ENCODE assay signal across 12 cellular contexts in the genomic region with DNA sequence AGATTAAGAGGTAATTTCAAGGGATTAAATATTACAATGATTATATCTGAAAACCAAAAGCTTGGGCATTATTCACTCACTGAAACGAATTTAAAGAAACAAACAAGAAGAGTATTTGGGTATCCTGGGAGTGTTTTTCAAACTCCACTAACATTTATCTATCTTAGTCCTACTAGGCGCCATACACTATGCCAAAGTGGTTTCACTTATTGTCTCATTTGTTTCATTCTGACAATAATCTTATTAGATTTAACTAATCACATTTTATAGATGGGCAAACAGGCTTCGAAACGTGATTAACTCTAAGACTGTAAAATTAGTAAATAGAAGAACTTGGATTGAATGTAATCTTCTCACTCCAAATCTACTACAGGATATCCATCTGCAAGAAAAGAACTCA. TPM values are rescaled to one million over a fixed set of nuclear protein-coding genes. Genes with fewer than 3 reads are reported as not detected.
DNase-seq lines count a peak whose midpoint lies in the region; ATAC-seq and TF ChIP-seq lines count a peak whose summit lies in the region.
"Had no signal": no experiment of that assay in that cellular context is flagged by ENCODE, and none has a peak within 500 bp of the region (broad histone marks: within the 10 kb centered on the region; RNA-seq: fewer than 3 reads in every experiment).

No MANE protein-coding gene starts in this region.

- H3K9me3 Mint-ChIP-seq in activated naive CD4-positive, alpha-beta T cell treated with anti-CD3 and anti-CD28 coated beads for 36 hours = peaks cover 2% of the 10 kb centered on the region
- peaks cover 2% of the 10 kb centered on the region for H3K9me3 Mint-ChIP-seq in activated naive CD8-positive, alpha-beta T cell treated with anti-CD3 and anti-CD28 coated beads for 36 hours
- H3K9me3 Mint-ChIP-seq in osteocyte (ENCODE audit: unreplicated experiment) = no peaks in the 10 kb centered on the region

- no peak for TF ChIP-seq CTCF in osteocyte (IDR thresholded peaks at IDR 0.05)

- H3K4me1 Mint-ChIP-seq in activated naive CD4-positive, alpha-beta T cell treated with anti-CD3 and anti-CD28 coated beads for 36 hours (ENCODE audit: low read depth) = peaks cover 70% of the 10 kb centered on the region
- H3K4me1 Mint-ChIP-seq in activated naive CD8-positive, alpha-beta T cell treated with anti-CD3 and anti-CD28 coated beads for 36 hours = peaks cover 57% of the 10 kb centered on the region
- peaks cover 23% of the 10 kb centered on the region for H3K4me1 Mint-ChIP-seq in osteocyte (ENCODE audit: unreplicated experiment)

- ATAC-seq in GM18519 (IDR thresholded peaks at IDR 0.05; ENCODE audit: low FRiP score, unreplicated experiment) = no peak

- no peak overlapping the region for H3K27ac ChIP-seq in caudate nucleus (ENCODE audit: low read depth, low read length)

- H3K27ac Mint-ChIP-seq in activated naive CD4-positive, alpha-beta T cell treated with anti-CD3 and anti-CD28 coated beads for 36 hours = peak overlapping the region; percentile 98
- H3K27ac Mint-ChIP-seq in activated naive CD8-positive, alpha-beta T cell treated with anti-CD3 and anti-CD28 coated beads for 36 hours = peak overlapping the region; percentile 94
- H3K27ac Mint-ChIP-seq in osteocyte (ENCODE audit: unreplicated experiment) = peak overlapping the region; percentile 47

- no peaks in the 10 kb centered on the region for H3K27me3 Mint-ChIP-seq in activated naive CD4-positive, alpha-beta T cell treated with anti-CD3 and anti-CD28 coated beads for 36 hours (ENCODE audit: low read depth)
- H3K27me3 Mint-ChIP-seq in activated naive CD8-positive, alpha-beta T cell treated with anti-CD3 and anti-CD28 coated beads for 36 hours = no peaks in the 10 kb centered on the region
- no peaks in the 10 kb centered on the region for H3K27me3 Mint-ChIP-seq in osteocyte (ENCODE audit: unreplicated experiment)

- H3K36me3 Mint-ChIP-seq in activated naive CD4-positive, alpha-beta T cell treated with anti-CD3 and anti-CD28 coated beads for 36 hours (ENCODE audit: low read depth) = peaks cover 10% of the 10 kb centered on the region
- H3K36me3 Mint-ChIP-seq in activated naive CD8-positive, alpha-beta T cell treated with anti-CD3 and anti-CD28 coated beads for 36 hours = peaks cover 17% of the 10 kb centered on the region
- no peaks in the 10 kb centered on the region for H3K36me3 Mint-ChIP-seq in osteocyte (ENCODE audit: unreplicated experiment)

- DNase-seq in activated naive CD4-positive, alpha-beta T cell treated with anti-CD3 and anti-CD28 coated beads for 36 hours = no peak
- DNase-seq in activated naive CD4-positive, alpha-beta T cell treated with anti-CD3 and anti-CD28 coated beads, Interleukin-2, amount 50 U/mL, for 16 hours = no peak
- peak; percentile 57 for DNase-seq in NCI-H82 treated with DMSO at 0.1 percent for 48 hours (lab: John Stamatoyannopoulos, UW; ENCODE audit: unreplicated experiment)
- DNase-seq in activated naive CD8-positive, alpha-beta T cell treated with anti-CD3 and anti-CD28 coated beads for 36 hours = no peak
- no peak for DNase-seq in osteocyte (ENCODE audit: extremely low spot score, unreplicated experiment)
- DNase-seq in caudate nucleus (lab: John Stamatoyannopoulos, UW) = no peak
- no peak for DNase-seq in cortex of kidney (lab: John Stamatoyannopoulos, UW)
- DNase-seq: ACHN, GOT3, NCI-H1436 treated with DMSO at 0.1 percent for 48 hours, NCI-H345 had no signal

- intact Hi-C loops in activated naive CD4-positive, alpha-beta T cell treated with anti-CD3 and anti-CD28 coated beads for 36 hours (cut with micrococcal nuclease) = loop anchor here (2.0 kb wide), 2 partner anchors 16 to 22 kb away; no protein-coding TSS in a partner anchor

- H3K4me3 Mint-ChIP-seq in activated naive CD4-positive, alpha-beta T cell treated with anti-CD3 and anti-CD28 coated beads for 36 hours = no peak overlapping the region
- no peak overlapping the region for H3K4me3 Mint-ChIP-seq in activated naive CD8-positive, alpha-beta T cell treated with anti-CD3 and anti-CD28 coated beads for 36 hours
- H3K4me3 Mint-ChIP-seq in osteocyte (ENCODE audit: unreplicated experiment) = no peak overlapping the region

- CTCF ChIA-PET in activated naive CD4-positive, alpha-beta T cell treated with anti-CD3 and anti-CD28 coated beads for 36 hours (lab: Charles Lee) = interaction anchor here (0.6 kb wide), 1 partner anchor 357 kb away, joined by 3 read pairs; no protein-coding TSS in a partner anchor

RNA-seq across cellular contexts. Expression of a gene that starts 25.4 kb away (rescaled TPM):
- total RNA-seq in activated naive CD4-positive, alpha-beta T cell treated with anti-CD3 and anti-CD28 coated beads for 36 hours = 10 to 100 TPM; 27.4 to 27.5 TPM
- total RNA-seq in activated naive CD8-positive, alpha-beta T cell treated with anti-CD3 and anti-CD28 coated beads for 36 hours = 10 to 100 TPM; 17.6 to 18.9 TPM
- total RNA-seq in osteocyte = 46.3 and 51.5 TPM in 2 replicates

Comparison
In these comparisons a context has a peak if more than half of its experiments do, and no peak if none do; other contexts are left out.
1. H3K27ac Mint-ChIP-seq: peak in every context shown above with its lines; median percentile 98 in activated naive CD4-positive, alpha-beta T cell treated with anti-CD3 and anti-CD28 coated beads for 36 hours; 94 in activated naive CD8-positive, alpha-beta T cell treated with anti-CD3 and anti-CD28 coated beads for 36 hours; 47 in osteocyte.